19 cellular contexts compared by ENCODE assay signal in genomic region chr10:77649333-77650331, GRCh38. TPM values are rescaled to one million over a fixed set of nuclear protein-coding genes. Genes with fewer than 3 reads are reported as not detected.
DNase-seq lines count a peak whose midpoint lies in the region; ATAC-seq and TF ChIP-seq lines count a peak whose summit lies in the region.
"Had no signal": no experiment of that assay in that cellular context is flagged by ENCODE, and none has a peak within 500 bp of the region (broad histone marks: within the 10 kb centered on the region; RNA-seq: fewer than 3 reads in every experiment).

No MANE protein-coding gene starts in this region.

- H3K4me1 ChIP-seq in neural progenitor cell, result peaks cover 16% of the 10 kb centered on the region

- H4K20me1 ChIP-seq in neural progenitor cell (ENCODE audit: low read depth), result no peaks in the 10 kb centered on the region

- H3K79me2 ChIP-seq in neural progenitor cell (ENCODE audit: low read depth), result no peaks in the 10 kb centered on the region

- H3K27me3 Mint-ChIP-seq in neural progenitor cell (ENCODE audit: insufficient read depth, low read depth) (peaks cover 4% of the 10 kb centered on the region), progenitor cell of endocrine pancreas (peaks cover 15% of the 10 kb centered on the region)
- H3K27me3 Mint-ChIP-seq: B cell had no signal

- no peak overlapping the region for H3K4me3 ChIP-seq in neural progenitor cell
- H3K4me3 ChIP-seq: skin epidermis had no signal

- no peaks in the 10 kb centered on the region for H3K36me3 ChIP-seq in neural progenitor cell

- no peaks in the 10 kb centered on the region for H3K36me3 Mint-ChIP-seq in neural progenitor cell
- H3K36me3 Mint-ChIP-seq in progenitor cell of endocrine pancreas (ENCODE audit: insufficient read depth), result peaks cover 3% of the 10 kb centered on the region

- no peak overlapping the region for H2AFZ ChIP-seq in neural progenitor cell (replicated peaks)

- H3K27ac ChIP-seq in neural progenitor cell, result no peak overlapping the region
- H3K27ac ChIP-seq: skin epidermis had no signal

- TF ChIP-seq CTCF in neural progenitor cell (IDR thresholded peaks at IDR 0.05) (no peak), progenitor cell of endocrine pancreas (IDR thresholded peaks at IDR 0.05; ENCODE audit: unreplicated experiment) (no peak)

- H3K4me1 Mint-ChIP-seq in neural progenitor cell (peaks cover 11% of the 10 kb centered on the region), progenitor cell of endocrine pancreas (ENCODE audit: low read depth) (peaks cover 2% of the 10 kb centered on the region)
- H3K4me1 Mint-ChIP-seq: activated CD4-positive, alpha-beta T cell treated with anti-CD3 and anti-CD28 coated beads for 36 hours had no signal

- H3K4me3 Mint-ChIP-seq in neural progenitor cell, result no peak overlapping the region
- no peak overlapping the region for H3K4me3 Mint-ChIP-seq in progenitor cell of endocrine pancreas (ENCODE audit: low read depth)
- H3K4me3 Mint-ChIP-seq: activated CD4-positive, alpha-beta T cell treated with anti-CD3 and anti-CD28 coated beads for 36 hours; B cell; dendritic cell treated with granulocyte-macrophage colony-stimulating factor and Interleukin-4, amounts not matched to agents 40 ng/mL and 50 ng/mL, for 4 days; stimulated activated memory B cell treated with anti-CD40 and anti-IgM and Interleukin-4, amounts not matched to agents 10 μg/mL and 1 μg/mL and 100 μg/mL, for 72 hours had no signal

- H3K9ac ChIP-seq in neural progenitor cell, result no peak overlapping the region

- peaks cover 15% of the 10 kb centered on the region for H3F3A ChIP-seq in neural progenitor cell (ENCODE audit: low read depth)

- DNase-seq in NOMO-1 treated with DMSO at 0.1 percent for 48 hours (lab: John Stamatoyannopoulos, UW; ENCODE audit: unreplicated experiment) (peak; percentile 58), neural progenitor cell (ENCODE audit: low spot score) (peak; percentile 6), progenitor cell of endocrine pancreas (ENCODE audit: low spot score, unreplicated experiment) (no peak), retina (no peak)
- DNase-seq: activated CD4-positive, alpha-beta T cell treated with anti-CD3 and anti-CD28 coated beads for 36 hours; activated CD8-positive, alpha-beta memory T cell treated with anti-CD3 and anti-CD28 coated beads, Interleukin-2, amount 50 U/mL, for 4 hours; activated naive CD4-positive, alpha-beta T cell; DMS153; NCI-H2081; NCI-H774; T-helper 2 cell had no signal

- peak overlapping the region; percentile 32 for H3K4me2 ChIP-seq in neural progenitor cell

- H3K9me3 Mint-ChIP-seq in neural progenitor cell (peaks cover 6% of the 10 kb centered on the region), progenitor cell of endocrine pancreas (ENCODE audit: low read depth) (peaks cover 8% of the 10 kb centered on the region)

- no peaks in the 10 kb centered on the region for H3K27me3 ChIP-seq in neural progenitor cell

- peak overlapping the region; percentile 33 for H3K27ac Mint-ChIP-seq in neural progenitor cell
- H3K27ac Mint-ChIP-seq in progenitor cell of endocrine pancreas, result no peak overlapping the region
- H3K27ac Mint-ChIP-seq: activated CD4-positive, alpha-beta T cell treated with anti-CD3 and anti-CD28 coated beads for 36 hours; B cell; dendritic cell treated with granulocyte-macrophage colony-stimulating factor and Interleukin-4, amounts not matched to agents 40 ng/mL and 50 ng/mL, for 4 days; stimulated activated memory B cell treated with anti-CD40 and anti-IgM and Interleukin-4, amounts not matched to agents 10 μg/mL and 1 μg/mL and 100 μg/mL, for 72 hours had no signal

- ATAC-seq in GM18907 (IDR thresholded peaks at IDR 0.05; ENCODE audit: unreplicated experiment), result peak; percentile 44
- peak; percentile 64 for ATAC-seq in HG02759 (IDR thresholded peaks at IDR 0.05; ENCODE audit: unreplicated experiment)
- no peak for ATAC-seq in GM18870 (IDR thresholded peaks at IDR 0.05; ENCODE audit: unreplicated experiment)
- ATAC-seq: activated CD4-positive, alpha-beta T cell treated with anti-CD3 and anti-CD28 coated beads for 36 hours; esophagus mucosa; stimulated activated memory B cell treated with anti-CD40 and anti-IgM and Interleukin-4, amounts not matched to agents 10 μg/mL and 1 μg/mL and 100 μg/mL, for 72 hours had no signal

- peaks cover 8% of the 10 kb centered on the region for H3K9me3 ChIP-seq in neural progenitor cell (ENCODE audit: low read depth)

RNA-seq across cellular contexts. Expression of gene KCNMA1, which starts 12.0 kb away (rescaled TPM):
- 2.4 and 3.7 TPM in 2 replicates for total RNA-seq in neural progenitor cell (ENCODE audit: low replicate concordance)
- total RNA-seq in progenitor cell of endocrine pancreas, result 5.8 and 7.3 TPM in 2 replicates

Comparison
In these comparisons a context has a peak if more than half of its experiments do, and no peak if none do; other contexts are left out.
1. DNase-seq: peak in NOMO-1 treated with DMSO at 0.1 percent for 48 hours (single experiment) and neural progenitor cell (single experiment); none in progenitor cell of endocrine pancreas (single experiment) and retina (single experiment).